3 cellular contexts compared by ENCODE assay signal in the genomic region with DNA sequence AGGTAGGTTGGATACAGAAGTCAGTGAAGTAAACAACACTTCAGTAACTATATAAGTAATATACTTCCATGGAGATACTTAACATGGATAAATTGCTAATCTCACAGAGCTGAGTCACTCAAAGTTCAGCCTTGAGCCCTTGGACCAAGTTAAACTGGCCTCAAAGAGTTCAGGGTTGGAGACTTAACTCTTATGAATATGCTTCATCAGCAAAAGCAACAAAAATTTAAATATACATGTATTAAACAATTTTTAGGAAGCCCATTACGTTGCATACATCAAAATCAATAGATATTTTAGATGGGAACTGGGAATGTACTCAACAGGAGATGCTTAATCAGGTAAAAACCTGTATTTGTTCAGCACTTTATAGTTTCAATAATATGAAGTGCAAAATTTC.
A peak's percentile ranks its signal among the peaks of the same experiment; 100 is the strongest.
TF ChIP-seq lines count a peak whose summit lies in the region.

No MANE protein-coding gene starts in this region.

TF ChIP-seq in A549, 52 proteins besides CTCF, POLR2A, EP300 and RAD21:
- TF ChIP-seq BHLHE40 (IDR thresholded peaks at IDR 0.05; ENCODE audit: low read depth, low read length) (no peak), MAFK (IDR thresholded peaks at IDR 0.05; ENCODE audit: partially characterized antibody) (peak; percentile 81)
TF ChIP-seq in A549: peak in this region for 1.

TF ChIP-seq in IMR-90, 13 proteins besides CTCF, POLR2A, EP300 and RAD21:
- TF ChIP-seq MXI1 (IDR thresholded peaks at IDR 0.05; ENCODE audit: borderline replicate concordance, low read depth, low read length) (no peak), MAFK (IDR thresholded peaks at IDR 0.05; ENCODE audit: low read depth, low read length) (peak; percentile 85)

TF ChIP-seq in K562, 482 proteins besides CTCF, POLR2A, EP300 and RAD21:
- TF ChIP-seq KAT8 (IDR thresholded peaks at IDR 0.05; ENCODE audit: low read depth) (no peak), FOXA3 (CRISPR knock-in tag; conservative IDR thresholded peaks at IDR 0.05 in 1 of 2, IDR thresholded peaks at IDR 0.05 in 1 of 2) (no peak), SREBF1 (IDR thresholded peaks at IDR 0.05; ENCODE audit: borderline replicate concordance, low read depth, low read length) (no peak), MAFG (tag; conservative IDR thresholded peaks at IDR 0.05) (peak; percentile 49; the same call in 1 of the 2 replicates), MAFF (IDR thresholded peaks at IDR 0.05; ENCODE audit: low read length) (peak; percentile 56), MAFK (IDR thresholded peaks at IDR 0.05; ENCODE audit: low read length) (peak; percentile 55; the same call in 1 of the 2 replicates), ZBTB33 (CRISPR knock-in tag; IDR thresholded peaks at IDR 0.05) (no peak), C11orf30 (IDR thresholded peaks at IDR 0.05; ENCODE audit: low read depth) (peak; percentile 41; the same call in 1 of the 2 replicates), SAP30 (IDR thresholded peaks at IDR 0.05; ENCODE audit: borderline replicate concordance, insufficient read depth, low read depth, low read length, poor library complexity, severe bottlenecking) (no peak), CREM (IDR thresholded peaks at IDR 0.05; ENCODE audit: low read depth) (no peak), TAF1 (IDR thresholded peaks at IDR 0.05; ENCODE audit: control insufficient read depth, extremely low read depth, insufficient read depth, low read length, severe bottlenecking) (no peak), CHD7 (IDR thresholded peaks at IDR 0.05; ENCODE audit: low read depth, low read length) (no peak), ZNF316 (IDR thresholded peaks at IDR 0.05) (peak; percentile 61), THRB (CRISPR knock-in tag; conservative IDR thresholded peaks at IDR 0.05) (no peak)
